7 cellular contexts compared by ENCODE assay signal in genomic region chr20:42007251-42007650, GRCh38.
"Had no signal": no experiment of that assay in that cellular context is flagged by ENCODE, and none has a peak within 500 bp of the region (broad histone marks: within the 10 kb centered on the region; RNA-seq: fewer than 3 reads in every experiment).

No MANE protein-coding gene starts in this region.

- H3K4me3 ChIP-seq: GM23248 had no signal

- FAIRE-seq: H54, HTR-8/SVneo had no signal

- H2AFZ ChIP-seq: GM23248 had no signal

- H3K9ac ChIP-seq: GM23248 had no signal

- DNase-seq: GM23248, GOT3, H9, HCEC 1CT, KBM-7 had no signal

- H3K27ac ChIP-seq: GM23248 had no signal
